Comparison of ENCODE assay signal across 23 cellular contexts in genomic region chr13:40165533-40165932, GRCh38.
DNase-seq lines count a peak whose midpoint lies in the region; ATAC-seq and TF ChIP-seq lines count a peak whose summit lies in the region.
"Had no signal": no experiment of that assay in that cellular context is flagged by ENCODE, and none has a peak within 500 bp of the region (broad histone marks: within the 10 kb centered on the region; RNA-seq: fewer than 3 reads in every experiment).

No MANE protein-coding gene starts in this region.

- H3K36me3 ChIP-seq in ACC112 (ENCODE audit: insufficient read depth, low read length) (no peaks in the 10 kb centered on the region), body of pancreas (replicated peaks in 1 of 2; ENCODE audit: insufficient read depth in 1 of 2, low read depth in 2 of 2) (no peaks in the 10 kb centered on the region), smooth muscle cell (ENCODE audit: low read depth) (no peaks in the 10 kb centered on the region)
- H3K36me3 ChIP-seq: HAP-1 had no signal

- H3K4me1 ChIP-seq in ACC112 (ENCODE audit: control insufficient read depth, insufficient read depth, low read length, unreplicated experiment) (peaks cover 38% of the 10 kb centered on the region), body of pancreas (peaks cover 8% of the 10 kb centered on the region), smooth muscle cell (ENCODE audit: low read depth) (no peaks in the 10 kb centered on the region)
- H3K4me1 ChIP-seq: HAP-1 had no signal

- 31 to 47% methylated on average over 1 of the region's 1 CpG for WGBS in body of pancreas, 2 donors
- 11% methylated on average over 1 of the region's 1 CpG for WGBS in smooth muscle cell (ENCODE audit: low lambda C conversion rate)

- no peak for TF ChIP-seq POLR2A in body of pancreas (IDR thresholded peaks at IDR 0.05)

- no peak overlapping the region for H3K9ac ChIP-seq in smooth muscle cell (ENCODE audit: low read depth)

- no peaks in the 10 kb centered on the region for H4K20me1 ChIP-seq in smooth muscle cell (ENCODE audit: low read depth)

- ATAC-seq in body of pancreas = peak; percentile 38
- no peak for ATAC-seq in HG03196 (IDR thresholded peaks at IDR 0.05; ENCODE audit: unreplicated experiment)
- ATAC-seq in HG03439 (IDR thresholded peaks at IDR 0.05; ENCODE audit: unreplicated experiment) = no peak
- ATAC-seq: HepG2, PC-3, SK-N-SH treated with all-trans-retinoic acid at 6 μM for 48 hours had no signal

- intact Hi-C loops in body of pancreas (cut with DNase I) = no loop called here

- H3K27ac ChIP-seq in ACC112 (ENCODE audit: low read depth, low read length) (no peak overlapping the region), body of pancreas (no peak overlapping the region), smooth muscle cell (ENCODE audit: low read depth) (no peak overlapping the region)

- DNase-seq in LNCaP clone FGC (ENCODE audit: low read depth) (peak; percentile 15), body of pancreas (no peak), smooth muscle cell (lab: John Stamatoyannopoulos, UW; ENCODE audit: unreplicated experiment) (no peak), MV-4-11 (lab: John Stamatoyannopoulos, UW) (no peak)
- DNase-seq: Calu3; DMS79 treated with DMSO at 0.1 percent for 48 hours; GF-D8; GOT3; HFFc6; NCI-H1105 treated with DMSO at 0.1 percent for 48 hours; NCI-H146; NCI-H1930; NCI-H446 treated with DMSO at 0.1 percent for 48 hours; NCI-H526; NCI-H82; NK-92 treated with Interleukin-12 subunit alpha and Interleukin-12 subunit beta, amount 100 ng/mL, for 24 hours; PC-3 had no signal

- H2AFZ ChIP-seq in ACC112 (ENCODE audit: low read length, unreplicated experiment) = peak overlapping the region; percentile 9
- H2AFZ ChIP-seq in smooth muscle cell (ENCODE audit: low read depth) = no peak overlapping the region

- TF ChIP-seq CTCF in LNCaP clone FGC (IDR thresholded peaks at IDR 0.05; ENCODE audit: control insufficient read depth, extremely low read depth, insufficient read depth) = no peak
- TF ChIP-seq CTCF in body of pancreas (IDR thresholded peaks at IDR 0.05) = no peak
- TF ChIP-seq CTCF in smooth muscle cell (IDR thresholded peaks at IDR 0.05; ENCODE audit: borderline replicate concordance, insufficient read depth, poor library complexity, severe bottlenecking) = no peak

- H3K4me2 ChIP-seq in smooth muscle cell = peak overlapping the region; percentile 1

- H3K9me3 ChIP-seq in body of pancreas = no peaks in the 10 kb centered on the region
- no peaks in the 10 kb centered on the region for H3K9me3 ChIP-seq in smooth muscle cell (replicated peaks; ENCODE audit: low read depth)
- H3K9me3 ChIP-seq: HAP-1 had no signal

- no peak overlapping the region for H3K4me3 ChIP-seq in ACC112 (ENCODE audit: low read depth, low read length)
- H3K4me3 ChIP-seq in LNCaP clone FGC (ENCODE audit: low read depth, low read length) = no peak overlapping the region
- no peak overlapping the region for H3K4me3 ChIP-seq in body of pancreas
- no peak overlapping the region for H3K4me3 ChIP-seq in smooth muscle cell
- H3K4me3 ChIP-seq: HAP-1 had no signal

- no peaks in the 10 kb centered on the region for H3K27me3 ChIP-seq in ACC112 (ENCODE audit: insufficient read depth, low read length)
- no peaks in the 10 kb centered on the region for H3K27me3 ChIP-seq in body of pancreas
- no peaks in the 10 kb centered on the region for H3K27me3 ChIP-seq in smooth muscle cell (ENCODE audit: low read depth)

- no peaks in the 10 kb centered on the region for H3K79me2 ChIP-seq in ACC112 (ENCODE audit: control insufficient read depth, insufficient read depth, low read length, unreplicated experiment)
- no peaks in the 10 kb centered on the region for H3K79me2 ChIP-seq in smooth muscle cell (ENCODE audit: low read depth)

- H3F3A ChIP-seq in smooth muscle cell (ENCODE audit: low read depth) = peaks cover 11% of the 10 kb centered on the region
